Comparison of ENCODE assay signal across 8 cellular contexts in genomic region chr1:151613275-151613867, GRCh38. TPM values are rescaled to one million over a fixed set of nuclear protein-coding genes. Genes with fewer than 3 reads are reported as not detected.
A peak's percentile ranks its signal among the peaks of the same experiment; 100 is the strongest.
DNase-seq lines count a peak whose midpoint lies in the region; FAIRE-seq and TF ChIP-seq lines count a peak whose summit lies in the region.

No MANE protein-coding gene starts in this region.

- no peaks in the 10 kb centered on the region for H3K27me3 ChIP-seq in DOHH2 (ENCODE audit: control insufficient read depth, low read length)
- H3K27me3 ChIP-seq in OCI-LY1 (ENCODE audit: insufficient read depth, low read length) = no peaks in the 10 kb centered on the region
- no peaks in the 10 kb centered on the region for H3K27me3 ChIP-seq in endocrine pancreas (ENCODE audit: control insufficient read depth, insufficient read depth, low read length)
- no peaks in the 10 kb centered on the region for H3K27me3 ChIP-seq in ovary

- WGBS in ovary, 3 donors = 7 to 16% (median 8%) methylated on average over 13 of the region's 13 CpGs

- H3K9me2 ChIP-seq in DOHH2 (replicated peaks; ENCODE audit: control insufficient read depth, low read length) (no peaks in the 10 kb centered on the region), OCI-LY1 (ENCODE audit: low read depth, low read length) (no peaks in the 10 kb centered on the region)

- H3K79me2 ChIP-seq in DOHH2 (ENCODE audit: control insufficient read depth, low read length) (peaks cover 53% of the 10 kb centered on the region), OCI-LY1 (ENCODE audit: insufficient read depth, low read length) (peaks cover 14% of the 10 kb centered on the region)

- no peak overlapping the region for H3K27ac ChIP-seq in DOHH2 (ENCODE audit: low read depth, low read length)
- peak overlapping the region; percentile 18 for H3K27ac ChIP-seq in OCI-LY1 (ENCODE audit: low read depth, low read length, poor library complexity, severe bottlenecking)
- H3K27ac ChIP-seq in ovary = peak overlapping the region in 1 of 2 donors; percentile 93

- DNase-seq in ovary (no peak), medulla oblongata (ENCODE audit: extremely low spot score) (no peak), LoVo (ENCODE audit: low spot score) (no peak), HK-2 (ENCODE audit: unreplicated experiment) (no peak), D721Med (ENCODE audit: insufficient read length, low spot score) (no peak)

- TF ChIP-seq EP300 in ovary (IDR thresholded peaks at IDR 0.05) = no peak

- peaks cover 18% of the 10 kb centered on the region for H3K4me1 ChIP-seq in DOHH2 (ENCODE audit: control insufficient read depth, low read length)
- peaks cover 38% of the 10 kb centered on the region for H3K4me1 ChIP-seq in OCI-LY1 (ENCODE audit: insufficient read depth, low read length, severe bottlenecking)
- H3K4me1 ChIP-seq in endocrine pancreas (ENCODE audit: control insufficient read depth, insufficient read depth, low read length) = peaks cover 8% of the 10 kb centered on the region
- H3K4me1 ChIP-seq in ovary (ENCODE audit: insufficient read depth) = peaks cover 12% of the 10 kb centered on the region

- no peak for TF ChIP-seq POLR2A in ovary (IDR thresholded peaks at IDR 0.05)

- H3K9ac ChIP-seq in OCI-LY1 (ENCODE audit: low read length) (peak overlapping the region; percentile 87; the same call in 1 of the 2 replicates), endocrine pancreas (ENCODE audit: control insufficient read depth, insufficient read depth, low read length) (peak overlapping the region; percentile 65)

- H2AFZ ChIP-seq in OCI-LY1 (ENCODE audit: low read length) = no peak overlapping the region

- 0 out of 2 replicates have a peak, but pooled peaks cover 3% of the 10 kb centered on the region for H4K20me1 ChIP-seq in DOHH2 (ENCODE audit: control insufficient read depth, insufficient read depth, low read depth, low read length)
- no peaks in the 10 kb centered on the region for H4K20me1 ChIP-seq in OCI-LY1 (ENCODE audit: insufficient read depth, low read length)

- H3F3A ChIP-seq in DOHH2 (ENCODE audit: control insufficient read depth, insufficient read depth) = no peaks in the 10 kb centered on the region; the same call in 1 of the 2 replicates
- no peaks in the 10 kb centered on the region for H3F3A ChIP-seq in OCI-LY1 (ENCODE audit: insufficient read depth, low read length)

- H3K4me2 ChIP-seq in DOHH2 (ENCODE audit: low read length) (peak overlapping the region; percentile 99), OCI-LY1 (ENCODE audit: low read length) (peak overlapping the region; percentile 68)

- H3K4me3 ChIP-seq in DOHH2 (ENCODE audit: low read length) = peak overlapping the region; percentile 98
- H3K4me3 ChIP-seq in OCI-LY1 (ENCODE audit: low read depth, low read length, poor library complexity, severe bottlenecking) = peak overlapping the region; percentile 89
- peak overlapping the region; percentile 84 for H3K4me3 ChIP-seq in endocrine pancreas (ENCODE audit: control insufficient read depth, insufficient read depth, low read length)
- H3K4me3 ChIP-seq in ovary = peak overlapping the region; percentile 96

- H3K36me3 ChIP-seq in DOHH2 (ENCODE audit: control insufficient read depth, low read length) (peaks cover 3% of the 10 kb centered on the region), OCI-LY1 (ENCODE audit: insufficient read depth, low read length) (no peaks in the 10 kb centered on the region), endocrine pancreas (ENCODE audit: control insufficient read depth, insufficient read depth, low read length) (no peaks in the 10 kb centered on the region), ovary (no peaks in the 10 kb centered on the region)

- H3K9me3 ChIP-seq in DOHH2 (ENCODE audit: control insufficient read depth, insufficient read depth, low read length) (no peaks in the 10 kb centered on the region), OCI-LY1 (ENCODE audit: low read length) (no peaks in the 10 kb centered on the region), endocrine pancreas (ENCODE audit: control insufficient read depth, low read length) (no peaks in the 10 kb centered on the region), ovary (no peaks in the 10 kb centered on the region)

- intact Hi-C loops in ovary (cut with DNase I) = no loop called here

- TF ChIP-seq CTCF in DOHH2 (IDR thresholded peaks at IDR 0.05; ENCODE audit: low read depth, low read length, poor library complexity, severe bottlenecking) (no peak), OCI-LY1 (IDR thresholded peaks at IDR 0.05; ENCODE audit: low read length) (no peak), ovary (IDR thresholded peaks at IDR 0.05) (no peak), D721Med (IDR thresholded peaks at IDR 0.05; ENCODE audit: insufficient read depth, missing control alignments) (no peak)

- FAIRE-seq in D721Med (lab: Jason Lieb, UNC) = no peak

RNA-seq across cellular contexts. Expression of gene SNX27, which starts 1.5 kb away (rescaled TPM):
- 10 to 100 TPM; 20.5 to 42.7 (median 35.9) TPM for total RNA-seq in ovary
- 10 to 100 TPM in 1 of 2 donors, 1 to 10 TPM in 1; 9.5 to 18.4 TPM for polyA plus RNA-seq in ovary
